8 cellular contexts compared by ENCODE assay signal in the genomic region with DNA sequence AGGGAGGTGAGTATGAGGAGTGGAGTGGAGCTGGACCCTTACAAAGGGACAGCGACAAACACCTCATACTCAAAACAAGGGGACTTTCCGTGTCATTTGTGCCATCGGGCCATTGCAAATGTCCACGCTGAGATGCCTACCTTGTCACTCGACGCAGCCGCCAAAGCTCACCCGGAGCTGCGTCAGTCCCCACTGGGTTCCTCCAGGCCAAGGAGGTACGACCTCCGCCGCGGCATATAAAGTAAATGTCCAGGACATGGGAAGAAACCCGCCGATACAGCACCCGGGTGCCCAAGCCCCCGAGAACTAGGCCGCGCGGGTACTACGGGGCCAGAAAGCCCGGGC. TPM values are rescaled to one million over a fixed set of nuclear protein-coding genes. Genes with fewer than 3 reads are reported as not detected.
DNase-seq lines count a peak whose midpoint lies in the region; ATAC-seq and TF ChIP-seq lines count a peak whose summit lies in the region.
"Not testable (repeated sequence)": the region's sequence is repeated elsewhere in the genome, so short reads cannot be mapped to it uniquely, and the experiment has no call there.

No MANE protein-coding gene starts in this region.

- H3K9me3 ChIP-seq in right lobe of liver; parathyroid adenoma (ENCODE audit: control insufficient read depth, low read length); thoracic aorta: not testable (repeated sequence)

- not testable (repeated sequence) for H3K27me3 ChIP-seq in brain microvascular endothelial cell (replicated peaks); right lobe of liver; parathyroid adenoma (ENCODE audit: control insufficient read depth, insufficient read depth, low read length); thoracic aorta (replicated peaks; ENCODE audit: insufficient read depth)

- not testable (repeated sequence) for H3K36me3 ChIP-seq in brain microvascular endothelial cell (replicated peaks); right lobe of liver; parathyroid adenoma (ENCODE audit: control insufficient read depth, insufficient read depth, low read length); thoracic aorta

- not testable (repeated sequence) for H3K9me3 Mint-ChIP-seq in CD14-positive monocyte; IgD-negative memory B cell; activated CD8-positive, alpha-beta memory T cell treated with anti-CD3 and anti-CD28 coated beads, Interleukin-2, amount 10 ng/mL, durations not matched to agents 7 days and 5 days (ENCODE audit: low read depth)

- H3K36me3 Mint-ChIP-seq in CD14-positive monocyte; IgD-negative memory B cell; activated CD8-positive, alpha-beta memory T cell treated with anti-CD3 and anti-CD28 coated beads, Interleukin-2, amount 10 ng/mL, durations not matched to agents 7 days and 5 days: not testable (repeated sequence)

- peak overlapping the region in 6 of 7 donors; percentile 20 to 70 (median 39) for H3K27ac Mint-ChIP-seq in CD14-positive monocyte
- peak overlapping the region in 1 of 3 donors; percentile 75 for H3K27ac Mint-ChIP-seq in IgD-negative memory B cell
- H3K27ac Mint-ChIP-seq in activated CD8-positive, alpha-beta memory T cell treated with anti-CD3 and anti-CD28 coated beads, Interleukin-2, amount 10 ng/mL, durations not matched to agents 7 days and 5 days: peak overlapping the region; percentile 78

- peak overlapping the region; percentile 77 to 78 for H3K4me3 Mint-ChIP-seq in CD14-positive monocyte
- H3K4me3 Mint-ChIP-seq in IgD-negative memory B cell: peak overlapping the region; percentile 79 to 90 (median 86)
- H3K4me3 Mint-ChIP-seq in activated CD8-positive, alpha-beta memory T cell treated with anti-CD3 and anti-CD28 coated beads, Interleukin-2, amount 10 ng/mL, durations not matched to agents 7 days and 5 days: peak overlapping the region; percentile 84

- H3K9ac ChIP-seq in parathyroid adenoma: not testable (repeated sequence)

- ATAC-seq in activated CD8-positive, alpha-beta memory T cell treated with anti-CD3 and anti-CD28 coated beads, Interleukin-2, amount 10 ng/mL, durations not matched to agents 7 days and 5 days; right lobe of liver; thoracic aorta (ENCODE audit: insufficient number of reproducible peaks, low FRiP score, low read depth): not testable (repeated sequence)

- peak overlapping the region; percentile 53 for H3K4me2 ChIP-seq in parathyroid adenoma (ENCODE audit: low read length)

- TF ChIP-seq CTCF in CD14-positive monocyte (IDR thresholded peaks at IDR 0.05); brain microvascular endothelial cell (IDR thresholded peaks at IDR 0.05; ENCODE audit: low read depth, low read length, missing control alignments); fibroblast of mammary gland (conservative IDR thresholded peaks at IDR 0.05; ENCODE audit: control insufficient read depth, insufficient read depth, low read depth, low read length); right lobe of liver (IDR thresholded peaks at IDR 0.05); parathyroid adenoma (IDR thresholded peaks at IDR 0.05); thoracic aorta (IDR thresholded peaks at IDR 0.05): not testable (repeated sequence)

- DNase-seq in CD14-positive monocyte (ENCODE audit: low spot score); activated CD8-positive, alpha-beta memory T cell treated with anti-CD3 and anti-CD28 coated beads, Interleukin-2, amount 10 ng/mL, durations not matched to agents 7 days and 5 days; brain microvascular endothelial cell; fibroblast of mammary gland (ENCODE audit: low read depth); right lobe of liver; thoracic aorta (ENCODE audit: low spot score): not testable (repeated sequence)

- not testable (repeated sequence) for H3K27ac ChIP-seq in brain microvascular endothelial cell
- peak overlapping the region; percentile 51 to 57 (median 52) for H3K27ac ChIP-seq in right lobe of liver
- H3K27ac ChIP-seq in parathyroid adenoma: peak overlapping the region; percentile 39
- peak overlapping the region; percentile 78 to 93 for H3K27ac ChIP-seq in thoracic aorta

- peak overlapping the region; percentile 17 for H3K4me3 ChIP-seq in brain microvascular endothelial cell (ENCODE audit: low read depth, low read length)
- peak overlapping the region; percentile 55 for H3K4me3 ChIP-seq in fibroblast of mammary gland (ENCODE audit: control insufficient read depth, low read depth, low read length)
- H3K4me3 ChIP-seq in right lobe of liver: peak overlapping the region; percentile 53 to 62 (median 60)
- peak overlapping the region; percentile 49 for H3K4me3 ChIP-seq in parathyroid adenoma (ENCODE audit: low read depth, low read length)
- H3K4me3 ChIP-seq in thoracic aorta: peak overlapping the region; percentile 88

- H2AFZ ChIP-seq in parathyroid adenoma: peak overlapping the region; percentile 77

- intact Hi-C loops in CD14-positive monocyte (cut with micrococcal nuclease): loop anchor here (10.0 kb wide), 2 partner anchors 178 to 378 kb away; a partner anchor contains a TSS
- intact Hi-C loops in right lobe of liver (cut with DNase I): loop anchor here in 1 of 2 donors (10.0 kb wide), 1 partner anchor 168 kb away; no protein-coding TSS in a partner anchor

- not testable (repeated sequence) for H3K79me2 ChIP-seq in parathyroid adenoma

- TF ChIP-seq POLR2A in right lobe of liver (IDR thresholded peaks at IDR 0.05): not testable (repeated sequence)

- not testable (repeated sequence) for H3K27me3 Mint-ChIP-seq in CD14-positive monocyte (ENCODE audit: low read depth in 3 of 3); IgD-negative memory B cell; activated CD8-positive, alpha-beta memory T cell treated with anti-CD3 and anti-CD28 coated beads, Interleukin-2, amount 10 ng/mL, durations not matched to agents 7 days and 5 days

- in situ Hi-C loops in brain microvascular endothelial cell (cut with HindIII; ENCODE audit: low pct_ligation_motif_present, low sequenced_read_pairs): not testable (repeated sequence)

- not testable (repeated sequence) for H3K4me1 Mint-ChIP-seq in CD14-positive monocyte
- H3K4me1 Mint-ChIP-seq in IgD-negative memory B cell: peaks cover 6 to 11% (median 7%) of the 10 kb centered on the region in 3 donors
- peaks cover 12% of the 10 kb centered on the region for H3K4me1 Mint-ChIP-seq in activated CD8-positive, alpha-beta memory T cell treated with anti-CD3 and anti-CD28 coated beads, Interleukin-2, amount 10 ng/mL, durations not matched to agents 7 days and 5 days

- 25% methylated on average over 7 of the region's 22 CpGs for WGBS in right lobe of liver (ENCODE audit: insufficient coverage, low coverage, low lambda C conversion rate, missing lambda C conversion rate)

- CTCF ChIA-PET in activated CD8-positive, alpha-beta memory T cell treated with anti-CD3 and anti-CD28 coated beads, Interleukin-2, amount 10 ng/mL, durations not matched to agents 7 days and 5 days (lab: Charles Lee): interaction anchor here (1.5 kb wide), 1 partner anchor 173 kb away, joined by 4 read pairs; no protein-coding TSS in a partner anchor

- H3K4me1 ChIP-seq in right lobe of liver, parathyroid adenoma: not testable (repeated sequence)
- H3K4me1 ChIP-seq in thoracic aorta (ENCODE audit: control insufficient read depth in 1 of 2, low read depth in 2 of 2): peaks cover 5 to 11% of the 10 kb centered on the region in 2 donors

RNA-seq across cellular contexts. Expression of a gene that starts 1.1 kb away (rescaled TPM):
- polyA plus RNA-seq in CD14-positive monocyte: 1 to 10 TPM in 1 of 2 donors, under 1 TPM in 1; 0.29 to 1.2 TPM
- polyA plus RNA-seq in IgD-negative memory B cell: 3.8 TPM
- total RNA-seq in activated CD8-positive, alpha-beta memory T cell treated with anti-CD3 and anti-CD28 coated beads, Interleukin-2, amount 10 ng/mL, durations not matched to agents 7 days and 5 days: 10 to 100 TPM in 1 of 2 experiments, 1 to 10 TPM in 1; 8.4 to 13.1 TPM
- total RNA-seq in right lobe of liver: 1 to 10 TPM; 5.1 to 9.3 (median 7.0) TPM
- 10 to 100 TPM; 30.3 to 53.3 TPM for total RNA-seq in thoracic aorta

RNA-seq across cellular contexts. Expression of a gene that starts 49.6 kb away (rescaled TPM):
- polyA plus RNA-seq in CD14-positive monocyte: 1 to 10 TPM; 2.7 to 5.4 TPM
- polyA plus RNA-seq in IgD-negative memory B cell: 1.3 TPM
- total RNA-seq in activated CD8-positive, alpha-beta memory T cell treated with anti-CD3 and anti-CD28 coated beads, Interleukin-2, amount 10 ng/mL, durations not matched to agents 7 days and 5 days: 10 to 100 TPM; 33.0 to 41.2 TPM
- 10 to 100 TPM in 5 of 6 experiments, 1 to 10 TPM in 1; 8.1 to 29.6 (median 15.6) TPM for total RNA-seq in right lobe of liver
- total RNA-seq in thoracic aorta: 10 to 100 TPM; 30.9 to 35.9 TPM

Comparison
In these comparisons a context has a peak if more than half of its experiments do, and no peak if none do; other contexts are left out.
1. H3K4me3 ChIP-seq: peak in every context shown above with its lines; median percentile 88 in thoracic aorta; 60 in right lobe of liver; 55 in fibroblast of mammary gland; 49 in parathyroid adenoma; 17 in brain microvascular endothelial cell.